In the genomic region with DNA sequence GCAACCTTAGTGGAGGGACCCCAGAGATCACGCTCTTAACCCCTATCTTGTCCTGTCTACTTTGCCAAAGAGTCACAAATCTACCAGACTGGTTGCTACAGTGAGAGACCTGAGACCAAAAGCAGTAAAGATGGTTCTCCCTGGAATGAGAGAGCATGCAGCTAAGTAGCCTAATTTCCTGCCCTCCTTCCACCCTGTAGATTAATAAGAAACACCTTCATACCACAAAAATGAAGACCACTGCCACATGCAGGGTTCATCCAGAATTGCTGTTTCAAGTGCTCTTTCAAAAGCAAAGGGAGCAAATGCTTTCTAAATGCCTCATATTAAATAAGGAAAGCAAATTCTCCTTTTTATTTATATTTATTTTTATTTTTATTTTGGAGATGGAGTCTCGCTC, we compare ENCODE assay signal across 16 cellular contexts.
DNase-seq lines count a peak whose midpoint lies in the region; ATAC-seq, FAIRE-seq and TF ChIP-seq lines count a peak whose summit lies in the region.
"Had no signal": no experiment of that assay in that cellular context is flagged by ENCODE, and none has a peak within 500 bp of the region (broad histone marks: within the 10 kb centered on the region; RNA-seq: fewer than 3 reads in every experiment).

No MANE protein-coding gene starts in this region.

- no peak overlapping the region for H2BK12ac ChIP-seq in mesenchymal stem cell (ENCODE audit: low read length in 2 of 2)

- no peaks in the 10 kb centered on the region for H3K9me3 ChIP-seq in GM12878 (replicated peaks; ENCODE audit: control insufficient read depth, insufficient read depth, low read length)
- no peaks in the 10 kb centered on the region for H3K9me3 ChIP-seq in mesenchymal stem cell (ENCODE audit: control insufficient read depth, low read length)
- H3K9me3 ChIP-seq: BE2C had no signal

- WGBS in GM12878 (ENCODE audit: insufficient coverage, insufficient replicate concordance, low lambda C conversion rate, missing lambda C conversion rate), result 65% methylated on average over 2 of the region's 2 CpGs
- 67% methylated on average over 2 of the region's 2 CpGs for WGBS in mesenchymal stem cell

- no peak overlapping the region for H3K23ac ChIP-seq in mesenchymal stem cell (ENCODE audit: low read length in 2 of 2)

- peak; percentile 17 for DNase-seq in M059J (ENCODE audit: low read depth)
- DNase-seq in GM12878 (ENCODE audit: low read depth, low spot score), result no peak
- DNase-seq in mesenchymal stem cell, result no peak
- no peak for DNase-seq in WTC11 (ENCODE audit: low spot score)
- no peak for DNase-seq in activated CD8-positive, alpha-beta memory T cell treated with anti-CD3 and anti-CD28 coated beads, Interleukin-2, amount 50 U/mL, for 48 hours
- no peak for DNase-seq in NCI-H446 treated with DMSO at 0.1 percent for 48 hours (lab: John Stamatoyannopoulos, UW)
- no peak for DNase-seq in NAMALWA (ENCODE audit: low spot score)
- DNase-seq: BE2C; CD4-positive, alpha-beta memory T cell; DMS79 treated with DMSO at 0.1 percent for 48 hours; EL; H7 had no signal

- peak overlapping the region; percentile 11; the same call in 1 of the 2 replicates for H3K4me2 ChIP-seq in GM12878 (ENCODE audit: control insufficient read depth, insufficient read depth)
- H3K4me2 ChIP-seq in mesenchymal stem cell (ENCODE audit: low read length, poor library complexity, severe bottlenecking), result no peak overlapping the region
- H3K4me2 ChIP-seq: GM23338 had no signal

- H3K4ac ChIP-seq in mesenchymal stem cell (ENCODE audit: low read depth in 1 of 2, low read length in 2 of 2), result no peak overlapping the region

- SMC1A ChIA-PET in GM12878 (lab: Charles Lee; ENCODE audit: uncharacterized antibody, unreplicated experiment), result interaction anchor here (0.8 to 13.8 kb wide), 6 partner anchors 13 to 702 kb away, joined by 3 to 311 read pairs (median 36); a partner anchor contains a TSS

- H3K4me1 ChIP-seq in GM12878 (ENCODE audit: control insufficient read depth, insufficient read depth, low read length), result peaks cover 51% of the 10 kb centered on the region
- peaks cover 6% of the 10 kb centered on the region for H3K4me1 ChIP-seq in mesenchymal stem cell (ENCODE audit: control insufficient read depth, insufficient read depth, low read depth, low read length)
- H3K4me1 ChIP-seq: BE2C had no signal

- TF ChIP-seq EP300 in GM12878 (IDR thresholded peaks at IDR 0.05; ENCODE audit: borderline replicate concordance in 1 of 2, control insufficient read depth in 1 of 2, low read depth in 2 of 2, low read length in 2 of 2), result no peak

- in situ Hi-C loops in GM12878 (cut with MboI), result loop anchor here (25.0 kb wide), 1 partner anchor 1878 kb away; no protein-coding TSS in a partner anchor

- intact Hi-C loops in GM12878 (cut with micrococcal nuclease; ENCODE audit: unreplicated experiment), result no loop called here

- H3K36me3 Mint-ChIP-seq in WTC11, result no peaks in the 10 kb centered on the region
- H3K36me3 Mint-ChIP-seq: CD4-positive, alpha-beta memory T cell had no signal

- H3K9ac ChIP-seq in GM12878 (ENCODE audit: control insufficient read depth, insufficient read depth, low read length), result no peak overlapping the region
- no peak overlapping the region for H3K9ac ChIP-seq in mesenchymal stem cell (ENCODE audit: low read length)

- no peak for TF ChIP-seq RAD21 in GM12878 (IDR thresholded peaks at IDR 0.05; ENCODE audit: insufficient read depth, low read depth, low read length)

- H3K4me1 Mint-ChIP-seq in WTC11, result no peaks in the 10 kb centered on the region
- H3K4me1 Mint-ChIP-seq: GM23338 had no signal

- H3K27me3 Mint-ChIP-seq in WTC11 (ENCODE audit: low read depth), result no peaks in the 10 kb centered on the region
- H3K27me3 Mint-ChIP-seq: CD4-positive, alpha-beta memory T cell had no signal

- H3K27ac ChIP-seq in GM12878 (ENCODE audit: control insufficient read depth, insufficient read depth), result peak overlapping the region; percentile 46
- H3K27ac ChIP-seq in mesenchymal stem cell (ENCODE audit: low read length, poor library complexity, severe bottlenecking), result peak overlapping the region; percentile 27
- H3K27ac ChIP-seq: C4-2B had no signal

- H3K36me3 ChIP-seq in GM12878 (ENCODE audit: control insufficient read depth in 2 of 2, insufficient read depth in 2 of 2, low read length in 1 of 2) (no peaks in the 10 kb centered on the region), mesenchymal stem cell (ENCODE audit: control insufficient read depth in 1 of 2, insufficient read depth in 2 of 2, low read depth in 1 of 2, low read length in 2 of 2) (no peaks in the 10 kb centered on the region)
- H3K36me3 ChIP-seq: BE2C had no signal

- no peak overlapping the region for H3K18ac ChIP-seq in mesenchymal stem cell (ENCODE audit: low read depth in 1 of 2, low read length in 2 of 2)

- H3K14ac ChIP-seq in mesenchymal stem cell (ENCODE audit: low read length in 2 of 2), result no peak overlapping the region

- no peak overlapping the region for H2BK120ac ChIP-seq in mesenchymal stem cell (ENCODE audit: low read depth, low read length)

- ATAC-seq in GM12878, result no peak
- ATAC-seq in WTC11, result no peak
- ATAC-seq: GM23338 had no signal

- no peak overlapping the region for H3K27ac Mint-ChIP-seq in WTC11
- H3K27ac Mint-ChIP-seq: CD4-positive, alpha-beta memory T cell; GM23338 had no signal

- no peak overlapping the region; the same call in 1 of the 2 replicates for H2AFZ ChIP-seq in GM12878 (ENCODE audit: control insufficient read depth, low read depth, low read length)
- no peak overlapping the region for H2AFZ ChIP-seq in mesenchymal stem cell (ENCODE audit: low read depth, low read length)
- H2AFZ ChIP-seq: GM23338 had no signal

- peaks cover 12% of the 10 kb centered on the region for H3K79me1 ChIP-seq in mesenchymal stem cell (replicated peaks; ENCODE audit: low read length, poor library complexity, severe bottlenecking)

- POLR2A ChIA-PET in GM12878 (lab: Charles Lee) (interaction anchor here (1.0 to 8.2 kb wide), 5 partner anchors 15 to 67 kb away, joined by 3 to 124 read pairs (median 6); no protein-coding TSS in a partner anchor), WTC11 (lab: Charles Lee) (no interaction called here)

- CTCF ChIA-PET in GM12878 (lab: Yijun Ruan, JAX), result interaction anchor here (1.0 to 1.2 kb wide), 3 partner anchors 22 to 61 kb away, joined by 3 to 6 read pairs (median 3); no protein-coding TSS in a partner anchor
- CTCF ChIA-PET in WTC11 (lab: Charles Lee), result interaction anchor here (0.6 kb wide), 1 partner anchor 43 kb away, joined by 4 read pairs; no protein-coding TSS in a partner anchor

- TF ChIP-seq POLR2A in GM12878 (IDR thresholded peaks at IDR 0.05; ENCODE audit: low read depth, low read length), result no peak

- TF ChIP-seq CTCF in GM12872 (IDR thresholded peaks at IDR 0.05; ENCODE audit: insufficient read depth, low read depth, low read length) (0 out of 3 replicates have a peak, but pooled peaks have one; percentile 9), GM12878 (IDR thresholded peaks at IDR 0.05 in 2 of 3, conservative IDR thresholded peaks at IDR 0.05 in 1 of 3; ENCODE audit: control insufficient read depth in 2 of 3, extremely low read depth in 1 of 3, insufficient read depth in 1 of 3, low read depth in 3 of 3, low read length in 3 of 3) (no peak), WTC11 (IDR thresholded peaks at IDR 0.05) (no peak)

- H4K20me1 ChIP-seq in GM12878 (ENCODE audit: control insufficient read depth, insufficient read depth), result no peaks in the 10 kb centered on the region

- no peak for FAIRE-seq in GM12878 (lab: Jason Lieb, UNC)
- FAIRE-seq: G401.6 had no signal

- H3K4me3 ChIP-seq in GM12878 (no peak overlapping the region), mesenchymal stem cell (ENCODE audit: insufficient read depth in 1 of 2, low read depth in 1 of 2, low read length in 2 of 2) (no peak overlapping the region)
- H3K4me3 ChIP-seq: GM23338 had no signal

- no TSS peak for BruUV-seq in GM12878 (replicated peaks; lab: Mats Ljungman, UMichigan)

- H3K27me3 ChIP-seq in GM12878 (replicated peaks in 1 of 2; ENCODE audit: control insufficient read depth in 2 of 2, insufficient read depth in 2 of 2, low read length in 1 of 2) (no peaks in the 10 kb centered on the region), mesenchymal stem cell (ENCODE audit: control insufficient read depth in 1 of 2, insufficient read depth in 1 of 2, low read length in 2 of 2) (no peaks in the 10 kb centered on the region)
- H3K27me3 ChIP-seq: BE2C had no signal

- RAD21 ChIA-PET in GM12878 (lab: Charles Lee; ENCODE audit: unreplicated experiment), result interaction anchor here (0.8 to 6.8 kb wide), 6 partner anchors 13 to 118 kb away, joined by 3 to 85 read pairs (median 56); no protein-coding TSS in a partner anchor

- no peaks in the 10 kb centered on the region for H3K79me2 ChIP-seq in GM12878 (ENCODE audit: control insufficient read depth, insufficient read depth, low read length)

- H2BK15ac ChIP-seq in mesenchymal stem cell (ENCODE audit: low read depth, poor library complexity, severe bottlenecking), result no peak overlapping the region

- no peaks in the 10 kb centered on the region for H3K9me3 Mint-ChIP-seq in WTC11
- H3K9me3 Mint-ChIP-seq: GM23338 had no signal

- H2AK5ac ChIP-seq in mesenchymal stem cell (ENCODE audit: low read length, severe bottlenecking), result no peak overlapping the region

- H3K4me3 Mint-ChIP-seq in WTC11, result no peak overlapping the region
- H3K4me3 Mint-ChIP-seq: CD4-positive, alpha-beta memory T cell; GM23338 had no signal

- no peak overlapping the region for H4K8ac ChIP-seq in mesenchymal stem cell (ENCODE audit: low read length)

- H4K91ac ChIP-seq in mesenchymal stem cell (ENCODE audit: low read length), result no peak overlapping the region

- no peak overlapping the region for H2BK5ac ChIP-seq in mesenchymal stem cell (ENCODE audit: low read depth, low read length, poor library complexity, severe bottlenecking)

TF ChIP-seq in GM12878, 131 proteins besides CTCF, POLR2A, EP300 and RAD21 (continues in another document):
- TF ChIP-seq GATAD2B (conservative IDR thresholded peaks at IDR 0.05; ENCODE audit: low read depth), result no peak
- TF ChIP-seq, protein P1, sequence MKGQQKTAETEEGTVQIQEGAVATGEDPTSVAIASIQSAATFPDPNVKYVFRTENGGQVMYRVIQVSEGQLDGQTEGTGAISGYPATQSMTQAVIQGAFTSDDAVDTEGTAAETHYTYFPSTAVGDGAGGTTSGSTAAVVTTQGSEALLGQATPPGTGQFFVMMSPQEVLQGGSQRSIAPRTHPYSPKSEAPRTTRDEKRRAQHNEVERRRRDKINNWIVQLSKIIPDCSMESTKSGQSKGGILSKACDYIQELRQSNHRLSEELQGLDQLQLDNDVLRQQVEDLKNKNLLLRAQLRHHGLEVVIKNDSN (IDR thresholded peaks at IDR 0.05; ENCODE audit: borderline replicate concordance, extremely low read length, insufficient read depth, low read depth, low read length), result no peak
